ENCODE assay signal across 11 cellular contexts in the genomic region with DNA sequence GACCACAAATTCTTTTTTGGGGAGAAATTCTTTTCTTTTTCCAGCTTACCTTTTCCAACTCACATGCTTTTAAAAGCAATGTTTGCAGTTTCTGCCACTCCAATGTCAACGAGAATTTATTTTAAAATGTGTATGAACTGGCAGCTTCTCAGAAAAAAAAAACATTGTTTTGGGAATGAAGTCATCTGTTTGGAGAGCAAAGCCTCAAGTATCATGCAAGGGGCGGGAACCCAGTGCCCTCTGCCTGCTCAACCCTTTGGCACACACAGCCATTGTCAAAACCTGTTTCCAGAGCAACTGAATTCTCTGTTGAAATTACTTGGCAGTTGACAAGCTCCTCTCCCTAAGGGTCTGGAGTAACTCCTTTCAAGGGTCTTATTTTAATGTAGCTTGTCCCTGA.
DNase-seq lines count a peak whose midpoint lies in the region; ATAC-seq and TF ChIP-seq lines count a peak whose summit lies in the region.
"Had no signal": no experiment of that assay in that cellular context is flagged by ENCODE, and none has a peak within 500 bp of the region (broad histone marks: within the 10 kb centered on the region; RNA-seq: fewer than 3 reads in every experiment).

No MANE protein-coding gene starts in this region.

- H3K27me3 ChIP-seq in ascending aorta (no peaks in the 10 kb centered on the region), lung (ENCODE audit: control insufficient read depth, insufficient read depth) (no peaks in the 10 kb centered on the region)

- H3K9me3 ChIP-seq in ascending aorta = no peaks in the 10 kb centered on the region
- no peaks in the 10 kb centered on the region for H3K9me3 ChIP-seq in lung (ENCODE audit: control insufficient read depth in 2 of 2, insufficient read depth in 1 of 2, low read length in 1 of 2)

- WGBS in lung, 2 donors = 38 to 64% methylated on average over 2 of the region's 2 CpGs

- H3K4me1 ChIP-seq in ascending aorta (peaks cover 11 to 33% of the 10 kb centered on the region in 2 donors), lung (ENCODE audit: control insufficient read depth in 2 of 2, insufficient read depth in 2 of 2, low read length in 2 of 2) (peaks cover 0 to 4% of the 10 kb centered on the region in 2 donors)
- H3K4me1 ChIP-seq: foreskin keratinocyte had no signal

- ATAC-seq in lung (ENCODE audit: insufficient read depth, low FRiP score) (peak; percentile 55), GM18907 (IDR thresholded peaks at IDR 0.05; ENCODE audit: unreplicated experiment) (no peak), HG03521 (IDR thresholded peaks at IDR 0.05; ENCODE audit: unreplicated experiment) (no peak)
- ATAC-seq: foreskin keratinocyte had no signal

- intact Hi-C loops in ascending aorta (cut with DNase I) = no loop called here

- H3K4me3 ChIP-seq in ascending aorta (no peak overlapping the region), lung (no peak overlapping the region)

- TF ChIP-seq CTCF in ascending aorta (IDR thresholded peaks at IDR 0.05) (no peak), lung (IDR thresholded peaks at IDR 0.05; ENCODE audit: control extremely low read depth, extremely low read depth) (no peak)

- H3K27ac ChIP-seq in ascending aorta (peak overlapping the region; percentile 27 to 65), lung (ENCODE audit: low read depth in 1 of 2, low read length in 1 of 2) (no peak overlapping the region)
- H3K27ac ChIP-seq: foreskin keratinocyte had no signal

- H3K36me3 ChIP-seq in ascending aorta = no peaks in the 10 kb centered on the region
- no peaks in the 10 kb centered on the region for H3K36me3 ChIP-seq in lung (ENCODE audit: control insufficient read depth in 2 of 2, insufficient read depth in 2 of 2, low read length in 2 of 2)

- DNase-seq in DMS153 treated with DMSO at 0.1 percent for 48 hours (lab: John Stamatoyannopoulos, UW; ENCODE audit: unreplicated experiment) (peak; percentile 42), NCI-H1417 (lab: John Stamatoyannopoulos, UW) (peak; percentile 24 to 81 (median 56)), ascending aorta (ENCODE audit: low spot score in 2 of 2) (peak in 1 of 2 donors; percentile 75), lung (ENCODE audit: low spot score) (peak; percentile 60), LoVo (ENCODE audit: low spot score) (no peak)
- no peak for DNase-seq in activated effector memory CD4-positive, alpha-beta T cell treated with anti-CD3 and anti-CD28 coated beads, Interleukin-2, amount 50 U/mL, for 16 hours
- DNase-seq: activated naive CD4-positive, alpha-beta T cell treated with Interleukin-2 at 50 U/mL for 16 hours; NCI-H2107 had no signal

Comparison
In these comparisons a context has a peak if more than half of its experiments do, and no peak if none do; other contexts are left out.
1. DNase-seq: peak in DMS153 treated with DMSO at 0.1 percent for 48 hours (single experiment), NCI-H1417 (3 of 3) and lung (single experiment); none in activated effector memory CD4-positive, alpha-beta T cell treated with anti-CD3 and anti-CD28 coated beads, Interleukin-2, amount 50 U/mL, for 16 hours (single experiment) and LoVo (single experiment).
2. H3K27ac ChIP-seq: peak in ascending aorta (2 of 2); none in lung (0 of 2).